1 cellular context compared by ENCODE assay signal in the genomic region with DNA sequence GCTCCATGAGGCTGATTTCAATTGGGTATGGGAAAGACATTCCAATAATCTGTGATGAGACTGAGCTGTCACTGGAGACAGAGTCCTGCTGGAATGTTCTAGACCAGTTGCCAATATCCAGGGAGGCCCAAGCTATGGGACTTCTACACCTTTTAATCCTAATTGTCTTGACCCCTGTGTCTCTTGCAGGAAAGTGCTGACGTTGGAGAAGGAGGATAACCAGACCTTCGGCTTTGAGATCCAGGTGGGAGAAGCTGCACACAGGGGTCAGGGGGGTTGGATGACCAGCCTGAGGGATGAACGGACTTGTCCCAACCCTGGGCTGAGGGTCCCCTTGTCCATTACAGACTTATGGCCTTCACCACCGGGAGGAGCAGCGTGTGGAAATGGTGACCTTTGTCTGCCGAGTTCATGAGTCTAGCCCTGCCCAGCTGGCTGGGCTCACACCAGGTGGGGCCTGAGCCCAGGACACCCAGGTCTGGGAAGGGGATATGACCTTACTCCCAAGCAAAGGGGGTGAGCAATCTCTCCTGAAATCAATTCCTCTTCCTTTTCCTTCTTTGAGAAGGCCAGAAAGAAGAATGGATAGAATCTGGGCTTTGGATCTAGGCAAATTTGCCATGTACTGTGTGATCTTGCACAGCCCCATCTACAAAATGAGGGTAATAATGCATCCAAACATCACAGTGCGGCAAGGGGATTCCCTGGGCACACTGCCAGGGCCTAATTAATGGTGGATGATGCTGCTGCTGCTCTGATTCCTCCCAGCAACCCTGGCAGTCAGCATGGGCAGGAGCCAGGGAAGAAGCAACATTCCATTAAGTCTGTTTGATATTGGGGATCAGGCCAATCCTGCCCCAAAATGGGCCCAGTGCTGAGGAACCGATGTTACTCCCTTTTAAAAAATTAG.
TF ChIP-seq lines count a peak whose summit lies in the region.

No MANE protein-coding gene starts in this region.

TF ChIP-seq in HepG2, 621 proteins besides CTCF, POLR2A, EP300 and RAD21 (continued from another document):
- TF ChIP-seq, protein P1, sequence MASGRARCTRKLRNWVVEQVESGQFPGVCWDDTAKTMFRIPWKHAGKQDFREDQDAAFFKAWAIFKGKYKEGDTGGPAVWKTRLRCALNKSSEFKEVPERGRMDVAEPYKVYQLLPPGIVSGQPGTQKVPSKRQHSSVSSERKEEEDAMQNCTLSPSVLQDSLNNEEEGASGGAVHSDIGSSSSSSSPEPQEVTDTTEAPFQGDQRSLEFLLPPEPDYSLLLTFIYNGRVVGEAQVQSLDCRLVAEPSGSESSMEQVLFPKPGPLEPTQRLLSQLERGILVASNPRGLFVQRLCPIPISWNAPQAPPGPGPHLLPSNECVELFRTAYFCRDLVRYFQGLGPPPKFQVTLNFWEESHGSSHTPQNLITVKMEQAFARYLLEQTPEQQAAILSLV (CRISPR knock-in tag; IDR thresholded peaks at IDR 0.05; ENCODE audit: borderline replicate concordance) = peak; percentile 5; the same call in 1 of the 2 replicates
- TF ChIP-seq ZEB1 (IDR thresholded peaks at IDR 0.05; ENCODE audit: insufficient replicate concordance, low read depth) (no peak), PHF20 (CRISPR knock-in tag; IDR thresholded peaks at IDR 0.05) (peak; percentile 15; the same call in 1 of the 2 replicates), SMYD3 (CRISPR knock-in tag; IDR thresholded peaks at IDR 0.05) (no peak), GATAD2A (CRISPR knock-in tag; IDR thresholded peaks at IDR 0.05) (0 out of 2 replicates have a peak, but pooled peaks have one; percentile 17), ZFP1 (CRISPR knock-in tag; IDR thresholded peaks at IDR 0.05) (0 out of 2 replicates have a peak, but pooled peaks have one; percentile 49), MAX (IDR thresholded peaks at IDR 0.05) (peak; percentile 52), ZNF296 (CRISPR knock-in tag; conservative IDR thresholded peaks at IDR 0.05) (0 out of 2 replicates have a peak, but pooled peaks have one; percentile 73), MIXL1 (CRISPR knock-in tag; IDR thresholded peaks at IDR 0.05) (0 out of 2 replicates have a peak, but pooled peaks have one; percentile 8), RELA (CRISPR knock-in tag; IDR thresholded peaks at IDR 0.05) (no peak), ZNF33A (CRISPR knock-in tag; IDR thresholded peaks at IDR 0.05; ENCODE audit: borderline replicate concordance) (no peak), SAP130 (CRISPR knock-in tag; IDR thresholded peaks at IDR 0.05; ENCODE audit: low read depth) (peak; percentile 29; the same call in 1 of the 2 replicates), HIVEP1 (CRISPR knock-in tag; IDR thresholded peaks at IDR 0.05) (peak; percentile 60; the same call in 1 of the 2 replicates), CREBL2 (CRISPR knock-in tag; IDR thresholded peaks at IDR 0.05; ENCODE audit: borderline replicate concordance) (no peak), ESRRA (CRISPR knock-in tag; IDR thresholded peaks at IDR 0.05; ENCODE audit: low read depth) (0 out of 2 replicates have a peak, but pooled peaks have one; percentile 49), THRA (CRISPR knock-in tag; IDR thresholded peaks at IDR 0.05; ENCODE audit: borderline replicate concordance) (peak; percentile 48; the same call in 1 of the 2 replicates), NFE2L2 (IDR thresholded peaks at IDR 0.05; ENCODE audit: low read length) (no peak), SPEN (CRISPR knock-in tag; IDR thresholded peaks at IDR 0.05; ENCODE audit: low read depth) (peak; percentile 27; the same call in 1 of the 2 replicates), ZBTB8A (CRISPR knock-in tag; IDR thresholded peaks at IDR 0.05; ENCODE audit: borderline replicate concordance, low read depth) (no peak), KDM5B (CRISPR knock-in tag; IDR thresholded peaks at IDR 0.05; ENCODE audit: borderline replicate concordance) (0 out of 2 replicates have a peak, but pooled peaks have one; percentile 46), DMAP1 (CRISPR knock-in tag; IDR thresholded peaks at IDR 0.05) (0 out of 2 replicates have a peak, but pooled peaks have one; percentile 14), PRPF4 (IDR thresholded peaks at IDR 0.05; ENCODE audit: low read depth, low read length, poor library complexity, severe bottlenecking) (no peak), HNF4G (IDR thresholded peaks at IDR 0.05; ENCODE audit: borderline replicate concordance, low read depth, low read length) (peak; percentile 70; the same call in 1 of the 2 replicates), HNF4G (CRISPR knock-in tag; IDR thresholded peaks at IDR 0.05; ENCODE audit: borderline replicate concordance, low read depth) (no peak), EED (CRISPR knock-in tag; IDR thresholded peaks at IDR 0.05) (no peak), PATZ1 (CRISPR knock-in tag; IDR thresholded peaks at IDR 0.05) (peak; percentile 79), HOXA3 (CRISPR knock-in tag; IDR thresholded peaks at IDR 0.05) (0 out of 2 replicates have a peak, but pooled peaks have one; percentile 25), FOSL2 (CRISPR knock-in tag; IDR thresholded peaks at IDR 0.05) (0 out of 2 replicates have a peak, but pooled peaks have one; percentile 12), SKI (IDR thresholded peaks at IDR 0.05; ENCODE audit: partially characterized antibody) (peak; percentile 38), HNRNPK (IDR thresholded peaks at IDR 0.05; ENCODE audit: low read depth, low read length, poor library complexity, severe bottlenecking) (no peak), TARDBP (CRISPR knock-in tag; IDR thresholded peaks at IDR 0.05) (peak; percentile 3; the same call in 1 of the 2 replicates), ZNF562 (CRISPR knock-in tag; IDR thresholded peaks at IDR 0.05; ENCODE audit: borderline replicate concordance) (no peak), ZFX (CRISPR knock-in tag; IDR thresholded peaks at IDR 0.05; ENCODE audit: low read depth) (peak; percentile 8; the same call in 1 of the 2 replicates)
- TF ChIP-seq, protein P2, sequence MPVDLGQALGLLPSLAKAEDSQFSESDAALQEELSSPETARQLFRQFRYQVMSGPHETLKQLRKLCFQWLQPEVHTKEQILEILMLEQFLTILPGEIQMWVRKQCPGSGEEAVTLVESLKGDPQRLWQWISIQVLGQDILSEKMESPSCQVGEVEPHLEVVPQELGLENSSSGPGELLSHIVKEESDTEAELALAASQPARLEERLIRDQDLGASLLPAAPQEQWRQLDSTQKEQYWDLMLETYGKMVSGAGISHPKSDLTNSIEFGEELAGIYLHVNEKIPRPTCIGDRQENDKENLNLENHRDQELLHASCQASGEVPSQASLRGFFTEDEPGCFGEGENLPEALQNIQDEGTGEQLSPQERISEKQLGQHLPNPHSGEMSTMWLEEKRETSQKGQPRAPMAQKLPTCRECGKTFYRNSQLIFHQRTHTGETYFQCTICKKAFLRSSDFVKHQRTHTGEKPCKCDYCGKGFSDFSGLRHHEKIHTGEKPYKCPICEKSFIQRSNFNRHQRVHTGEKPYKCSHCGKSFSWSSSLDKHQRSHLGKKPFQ (CRISPR knock-in tag; IDR thresholded peaks at IDR 0.05; ENCODE audit: insufficient replicate concordance) = peak; percentile 66
- TF ChIP-seq, protein P3, sequence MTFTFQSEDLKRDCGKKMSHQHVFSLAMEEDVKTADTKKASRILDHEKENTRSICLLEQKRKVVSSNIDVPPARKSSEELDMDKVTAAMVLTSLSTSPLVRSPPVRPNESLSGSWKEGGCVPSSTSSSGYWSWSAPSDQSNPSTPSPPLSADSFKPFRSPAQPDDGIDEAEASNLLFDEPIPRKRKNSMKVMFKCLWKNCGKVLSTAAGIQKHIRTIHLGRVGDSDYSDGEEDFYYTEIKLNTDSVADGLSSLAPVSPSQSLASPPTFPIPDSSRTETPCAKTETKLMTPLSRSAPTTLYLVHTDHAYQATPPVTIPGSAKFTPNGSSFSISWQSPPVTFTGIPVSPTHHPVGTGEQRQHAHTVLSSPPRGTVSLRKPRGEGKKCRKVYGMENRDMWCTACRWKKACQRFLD (CRISPR knock-in tag; IDR thresholded peaks at IDR 0.05; ENCODE audit: borderline replicate concordance) = 0 out of 2 replicates have a peak, but pooled peaks have one; percentile 37
- TF ChIP-seq, protein P4, sequence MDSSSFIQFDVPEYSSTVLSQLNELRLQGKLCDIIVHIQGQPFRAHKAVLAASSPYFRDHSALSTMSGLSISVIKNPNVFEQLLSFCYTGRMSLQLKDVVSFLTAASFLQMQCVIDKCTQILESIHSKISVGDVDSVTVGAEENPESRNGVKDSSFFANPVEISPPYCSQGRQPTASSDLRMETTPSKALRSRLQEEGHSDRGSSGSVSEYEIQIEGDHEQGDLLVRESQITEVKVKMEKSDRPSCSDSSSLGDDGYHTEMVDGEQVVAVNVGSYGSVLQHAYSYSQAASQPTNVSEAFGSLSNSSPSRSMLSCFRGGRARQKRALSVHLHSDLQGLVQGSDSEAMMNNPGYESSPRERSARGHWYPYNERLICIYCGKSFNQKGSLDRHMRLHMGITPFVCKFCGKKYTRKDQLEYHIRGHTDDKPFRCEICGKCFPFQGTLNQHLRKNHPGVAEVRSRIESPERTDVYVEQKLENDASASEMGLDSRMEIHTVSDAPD (CRISPR knock-in tag; IDR thresholded peaks at IDR 0.05) = no peak
- TF ChIP-seq, protein P5, sequence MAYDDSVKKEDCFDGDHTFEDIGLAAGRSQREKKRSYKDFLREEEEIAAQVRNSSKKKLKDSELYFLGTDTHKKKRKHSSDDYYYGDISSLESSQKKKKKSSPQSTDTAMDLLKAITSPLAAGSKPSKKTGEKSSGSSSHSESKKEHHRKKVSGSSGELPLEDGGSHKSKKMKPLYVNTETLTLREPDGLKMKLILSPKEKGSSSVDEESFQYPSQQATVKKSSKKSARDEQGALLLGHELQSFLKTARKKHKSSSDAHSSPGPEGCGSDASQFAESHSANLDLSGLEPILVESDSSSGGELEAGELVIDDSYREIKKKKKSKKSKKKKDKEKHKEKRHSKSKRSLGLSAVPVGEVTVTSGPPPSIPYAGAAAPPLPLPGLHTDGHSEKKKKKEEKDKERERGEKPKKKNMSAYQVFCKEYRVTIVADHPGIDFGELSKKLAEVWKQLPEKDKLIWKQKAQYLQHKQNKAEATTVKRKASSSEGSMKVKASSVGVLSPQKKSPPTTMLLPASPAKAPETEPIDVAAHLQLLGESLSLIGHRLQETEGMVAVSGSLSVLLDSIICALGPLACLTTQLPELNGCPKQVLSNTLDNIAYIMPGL (CRISPR knock-in tag; IDR thresholded peaks at IDR 0.05; ENCODE audit: borderline replicate concordance in 1 of 2, low read depth in 1 of 2) = peak in 1 of 2 experiments; percentile 51; a peak in 1 of 4 replicates
- TF ChIP-seq, protein P6, sequence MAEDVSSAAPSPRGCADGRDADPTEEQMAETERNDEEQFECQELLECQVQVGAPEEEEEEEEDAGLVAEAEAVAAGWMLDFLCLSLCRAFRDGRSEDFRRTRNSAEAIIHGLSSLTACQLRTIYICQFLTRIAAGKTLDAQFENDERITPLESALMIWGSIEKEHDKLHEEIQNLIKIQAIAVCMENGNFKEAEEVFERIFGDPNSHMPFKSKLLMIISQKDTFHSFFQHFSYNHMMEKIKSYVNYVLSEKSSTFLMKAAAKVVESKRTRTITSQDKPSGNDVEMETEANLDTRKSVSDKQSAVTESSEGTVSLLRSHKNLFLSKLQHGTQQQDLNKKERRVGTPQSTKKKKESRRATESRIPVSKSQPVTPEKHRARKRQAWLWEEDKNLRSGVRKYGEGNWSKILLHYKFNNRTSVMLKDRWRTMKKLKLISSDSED (CRISPR knock-in tag; IDR thresholded peaks at IDR 0.05) = no peak
- TF ChIP-seq, protein P7, sequence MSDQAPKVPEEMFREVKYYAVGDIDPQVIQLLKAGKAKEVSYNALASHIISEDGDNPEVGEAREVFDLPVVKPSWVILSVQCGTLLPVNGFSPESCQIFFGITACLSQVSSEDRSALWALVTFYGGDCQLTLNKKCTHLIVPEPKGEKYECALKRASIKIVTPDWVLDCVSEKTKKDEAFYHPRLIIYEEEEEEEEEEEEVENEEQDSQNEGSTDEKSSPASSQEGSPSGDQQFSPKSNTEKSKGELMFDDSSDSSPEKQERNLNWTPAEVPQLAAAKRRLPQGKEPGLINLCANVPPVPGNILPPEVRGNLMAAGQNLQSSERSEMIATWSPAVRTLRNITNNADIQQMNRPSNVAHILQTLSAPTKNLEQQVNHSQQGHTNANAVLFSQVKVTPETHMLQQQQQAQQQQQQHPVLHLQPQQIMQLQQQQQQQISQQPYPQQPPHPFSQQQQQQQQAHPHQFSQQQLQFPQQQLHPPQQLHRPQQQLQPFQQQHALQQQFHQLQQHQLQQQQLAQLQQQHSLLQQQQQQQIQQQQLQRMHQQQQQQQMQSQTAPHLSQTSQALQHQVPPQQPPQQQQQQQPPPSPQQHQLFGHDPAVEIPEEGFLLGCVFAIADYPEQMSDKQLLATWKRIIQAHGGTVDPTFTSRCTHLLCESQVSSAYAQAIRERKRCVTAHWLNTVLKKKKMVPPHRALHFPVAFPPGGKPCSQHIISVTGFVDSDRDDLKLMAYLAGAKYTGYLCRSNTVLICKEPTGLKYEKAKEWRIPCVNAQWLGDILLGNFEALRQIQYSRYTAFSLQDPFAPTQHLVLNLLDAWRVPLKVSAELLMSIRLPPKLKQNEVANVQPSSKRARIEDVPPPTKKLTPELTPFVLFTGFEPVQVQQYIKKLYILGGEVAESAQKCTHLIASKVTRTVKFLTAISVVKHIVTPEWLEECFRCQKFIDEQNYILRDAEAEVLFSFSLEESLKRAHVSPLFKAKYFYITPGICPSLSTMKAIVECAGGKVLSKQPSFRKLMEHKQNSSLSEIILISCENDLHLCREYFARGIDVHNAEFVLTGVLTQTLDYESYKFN (CRISPR knock-in tag; conservative IDR thresholded peaks at IDR 0.05) = 0 out of 2 replicates have a peak, but pooled peaks have one; percentile 9
